In the genomic region with DNA sequence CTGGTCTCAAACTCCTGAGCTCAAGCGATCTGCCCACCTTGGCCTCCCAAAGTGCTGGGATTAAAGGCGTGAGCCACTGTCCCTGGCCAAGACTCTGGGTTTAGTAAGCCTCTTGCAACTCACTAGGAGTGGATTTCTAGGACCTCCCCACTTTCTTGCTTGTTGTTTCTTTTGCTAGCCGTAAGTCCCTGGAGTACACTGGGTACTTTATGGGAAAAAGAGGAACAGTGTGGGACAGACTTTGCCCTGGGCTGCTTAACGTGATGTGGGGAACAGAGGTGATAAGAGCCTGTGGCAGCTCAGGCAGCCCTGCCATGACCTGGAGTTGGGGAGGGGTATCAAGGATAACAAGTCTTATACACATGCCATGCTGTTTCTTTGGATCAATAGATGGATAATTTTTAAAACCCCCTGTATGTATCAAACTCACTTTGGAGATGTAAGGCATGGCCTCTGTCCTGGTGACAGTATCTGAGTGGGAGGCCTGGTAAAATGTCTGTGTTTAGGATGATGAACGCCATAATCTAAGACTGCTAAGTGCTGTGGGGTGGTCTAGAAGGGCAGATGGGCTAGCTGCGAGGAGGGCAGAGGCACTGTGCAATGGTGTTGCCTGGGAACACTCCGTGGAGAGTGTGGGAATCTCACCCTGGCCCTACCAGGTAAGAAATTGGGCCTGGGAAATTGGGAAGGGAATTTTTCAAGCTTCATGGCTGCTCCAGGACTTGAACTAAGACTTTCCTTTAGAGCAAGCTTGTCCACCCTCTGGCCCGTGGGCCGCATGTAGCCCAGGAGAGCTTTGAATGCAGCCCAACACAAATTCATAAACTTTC, we compare ENCODE assay signal across 1 cellular context.
TF ChIP-seq lines count a peak whose summit lies in the region.

No MANE protein-coding gene starts in this region.

TF ChIP-seq in GM23338, 12 proteins besides CTCF, POLR2A, EP300 and RAD21 (continued from another document):
- TF ChIP-seq, protein P1, sequence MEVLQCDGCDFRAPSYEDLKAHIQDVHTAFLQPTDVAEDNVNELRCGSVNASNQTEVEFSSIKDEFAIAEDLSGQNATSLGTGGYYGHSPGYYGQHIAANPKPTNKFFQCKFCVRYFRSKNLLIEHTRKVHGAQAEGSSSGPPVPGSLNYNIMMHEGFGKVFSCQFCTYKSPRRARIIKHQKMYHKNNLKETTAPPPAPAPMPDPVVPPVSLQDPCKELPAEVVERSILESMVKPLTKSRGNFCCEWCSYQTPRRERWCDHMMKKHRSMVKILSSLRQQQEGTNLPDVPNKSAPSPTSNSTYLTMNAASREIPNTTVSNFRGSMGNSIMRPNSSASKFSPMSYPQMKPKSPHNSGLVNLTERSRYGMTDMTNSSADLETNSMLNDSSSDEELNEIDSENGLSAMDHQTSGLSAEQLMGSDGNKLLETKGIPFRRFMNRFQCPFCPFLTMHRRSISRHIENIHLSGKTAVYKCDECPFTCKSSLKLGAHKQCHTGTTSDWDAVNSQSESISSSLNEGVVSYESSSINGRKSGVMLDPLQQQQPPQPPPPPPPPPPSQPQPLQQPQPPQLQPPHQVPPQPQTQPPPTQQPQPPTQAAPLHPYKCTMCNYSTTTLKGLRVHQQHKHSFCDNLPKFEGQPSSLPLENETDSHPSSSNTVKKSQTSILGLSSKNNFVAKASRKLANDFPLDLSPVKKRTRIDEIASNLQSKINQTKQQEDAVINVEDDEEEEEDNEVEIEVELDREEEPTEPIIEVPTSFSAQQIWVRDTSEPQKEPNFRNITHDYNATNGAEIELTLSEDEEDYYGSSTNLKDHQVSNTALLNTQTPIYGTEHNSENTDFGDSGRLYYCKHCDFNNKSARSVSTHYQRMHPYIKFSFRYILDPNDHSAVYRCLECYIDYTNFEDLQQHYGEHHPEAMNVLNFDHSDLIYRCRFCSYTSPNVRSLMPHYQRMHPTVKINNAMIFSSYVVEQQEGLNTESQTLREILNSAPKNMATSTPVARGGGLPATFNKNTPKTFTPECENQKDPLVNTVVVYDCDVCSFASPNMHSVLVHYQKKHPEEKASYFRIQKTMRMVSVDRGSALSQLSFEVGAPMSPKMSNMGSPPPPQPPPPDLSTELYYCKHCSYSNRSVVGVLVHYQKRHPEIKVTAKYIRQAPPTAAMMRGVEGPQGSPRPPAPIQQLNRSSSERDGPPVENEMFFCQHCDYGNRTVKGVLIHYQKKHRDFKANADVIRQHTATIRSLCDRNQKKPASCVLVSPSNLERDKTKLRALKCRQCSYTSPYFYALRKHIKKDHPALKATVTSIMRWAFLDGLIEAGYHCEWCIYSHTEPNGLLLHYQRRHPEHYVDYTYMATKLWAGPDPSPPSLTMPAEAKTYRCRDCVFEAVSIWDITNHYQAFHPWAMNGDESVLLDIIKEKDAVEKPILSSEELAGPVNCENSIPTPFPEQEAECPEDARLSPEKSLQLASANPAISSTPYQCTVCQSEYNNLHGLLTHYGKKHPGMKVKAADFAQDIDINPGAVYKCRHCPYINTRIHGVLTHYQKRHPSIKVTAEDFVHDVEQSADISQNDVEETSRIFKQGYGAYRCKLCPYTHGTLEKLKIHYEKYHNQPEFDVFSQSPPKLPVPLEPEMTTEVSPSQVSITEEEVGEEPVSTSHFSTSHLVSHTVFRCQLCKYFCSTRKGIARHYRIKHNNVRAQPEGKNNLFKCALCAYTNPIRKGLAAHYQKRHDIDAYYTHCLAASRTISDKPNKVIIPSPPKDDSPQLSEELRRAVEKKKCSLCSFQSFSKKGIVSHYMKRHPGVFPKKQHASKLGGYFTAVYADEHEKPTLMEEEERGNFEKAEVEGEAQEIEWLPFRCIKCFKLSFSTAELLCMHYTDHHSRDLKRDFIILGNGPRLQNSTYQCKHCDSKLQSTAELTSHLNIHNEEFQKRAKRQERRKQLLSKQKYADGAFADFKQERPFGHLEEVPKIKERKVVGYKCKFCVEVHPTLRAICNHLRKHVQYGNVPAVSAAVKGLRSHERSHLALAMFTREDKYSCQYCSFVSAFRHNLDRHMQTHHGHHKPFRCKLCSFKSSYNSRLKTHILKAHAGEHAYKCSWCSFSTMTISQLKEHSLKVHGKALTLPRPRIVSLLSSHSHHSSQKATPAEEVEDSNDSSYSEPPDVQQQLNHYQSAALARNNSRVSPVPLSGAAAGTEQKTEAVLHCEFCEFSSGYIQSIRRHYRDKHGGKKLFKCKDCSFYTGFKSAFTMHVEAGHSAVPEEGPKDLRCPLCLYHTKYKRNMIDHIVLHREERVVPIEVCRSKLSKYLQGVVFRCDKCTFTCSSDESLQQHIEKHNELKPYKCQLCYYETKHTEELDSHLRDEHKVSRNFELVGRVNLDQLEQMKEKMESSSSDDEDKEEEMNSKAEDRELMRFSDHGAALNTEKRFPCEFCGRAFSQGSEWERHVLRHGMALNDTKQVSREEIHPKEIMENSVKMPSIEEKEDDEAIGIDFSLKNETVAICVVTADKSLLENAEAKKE (CRISPR knock-in tag; IDR thresholded peaks at IDR 0.05) = no peak
- TF ChIP-seq EZH2 (IDR thresholded peaks at IDR 0.05; ENCODE audit: low read depth, unreplicated experiment) (no peak), CREB1 (CRISPR knock-in tag; IDR thresholded peaks at IDR 0.05; ENCODE audit: low read depth) (no peak)
